13 cellular contexts compared by ENCODE assay signal in genomic region chr12:110246690-110247339, GRCh38. TPM values are rescaled to one million over a fixed set of nuclear protein-coding genes. Genes with fewer than 3 reads are reported as not detected.
DNase-seq lines count a peak whose midpoint lies in the region; ATAC-seq, FAIRE-seq and TF ChIP-seq lines count a peak whose summit lies in the region.
"Had no signal": no experiment of that assay in that cellular context is flagged by ENCODE, and none has a peak within 500 bp of the region (broad histone marks: within the 10 kb centered on the region; RNA-seq: fewer than 3 reads in every experiment).

No MANE protein-coding gene starts in this region.

- no peaks in the 10 kb centered on the region for H3K9me3 ChIP-seq in HepG2 (ENCODE audit: low read length)

- in situ Hi-C loops in HepG2 (cut with HindIII; ENCODE audit: extremely low pct_ligation_motif_present, low pct_unique_long_range_greater_than_20kb) = no loop called here

- H3K27ac ChIP-seq in coronary artery (peak overlapping the region; percentile 88 to 93), HepG2 (ENCODE audit: extremely low read length, insufficient read depth, low read length) (peak overlapping the region; percentile 96), skin epidermis (peak overlapping the region in 20 of 21 experiments; percentile 50 to 91 (median 78)), substantia nigra (ENCODE audit: low read depth, low read length, poor library complexity, severe bottlenecking) (no peak overlapping the region)

- H3K36me3 ChIP-seq in HepG2 (replicated peaks in 1 of 2; ENCODE audit: control insufficient read depth in 1 of 2, insufficient read depth in 2 of 2, low read length in 2 of 2) = no peaks in the 10 kb centered on the region

- peaks cover 8% of the 10 kb centered on the region for H3K4me1 Mint-ChIP-seq in stimulated activated memory B cell treated with anti-CD40 and anti-IgM and Interleukin-4, amounts not matched to agents 10 μg/mL and 1 μg/mL and 100 μg/mL, for 72 hours
- H3K4me1 Mint-ChIP-seq: activated CD8-positive, alpha-beta memory T cell treated with anti-CD3 and anti-CD28 coated beads, Interleukin-2, amount 10 ng/mL, durations not matched to agents 7 days and 5 days; stimulated activated naive CD8-positive, alpha-beta T cell treated with anti-CD3 and anti-CD28 coated beads, Interleukin-15, amount 100 ng/mL, for 72 hours had no signal

- H3K9me3 Mint-ChIP-seq in stimulated activated memory B cell treated with anti-CD40 and anti-IgM and Interleukin-4, amounts not matched to agents 10 μg/mL and 1 μg/mL and 100 μg/mL, for 72 hours = no peaks in the 10 kb centered on the region
- H3K9me3 Mint-ChIP-seq: stimulated activated naive CD8-positive, alpha-beta T cell treated with anti-CD3 and anti-CD28 coated beads, Interleukin-15, amount 100 ng/mL, for 72 hours had no signal

- no TSS peak for BruUV-seq in HepG2 (replicated peaks; lab: Mats Ljungman, UMichigan)

- peak overlapping the region; percentile 92 for H3K4me2 ChIP-seq in HepG2 (ENCODE audit: low read depth, low read length)

- no peak for FAIRE-seq in HepG2 (lab: Jason Lieb, UNC)
- FAIRE-seq: TTC549 had no signal

- H2AFZ ChIP-seq in HepG2 (ENCODE audit: low read length) = no peak overlapping the region

- WGBS in HepG2 (ENCODE audit: low lambda C conversion rate) = 34% methylated on average over 4 of the region's 4 CpGs

- POLR2A ChIA-PET in HepG2 (lab: Yijun Ruan, JAX) = interaction anchor here (1.0 to 5.4 kb wide), 14 partner anchors 10 to 203 kb away, joined by 3 to 77 read pairs (median 6); partner anchors contain the start of genes ARPC3 and ATP2A2

- intact Hi-C loops in HepG2 (cut with micrococcal nuclease; ENCODE audit: unreplicated experiment) = loop anchor here (2.0 kb wide), 2 partner anchors 16 to 36 kb away; no protein-coding TSS in a partner anchor

- H3K79me2 ChIP-seq in HepG2 (ENCODE audit: insufficient read depth, low read length) = no peaks in the 10 kb centered on the region

- H3K4me3 ChIP-seq in coronary artery (no peak overlapping the region), HepG2 (replicated peaks in 1 of 3; ENCODE audit: insufficient read depth in 1 of 3, low read depth in 2 of 3, low read length in 3 of 3) (peak overlapping the region; percentile 49 to 71 (median 52); a peak in 5 of 6 replicates), skin epidermis (no peak overlapping the region)

- no peaks in the 10 kb centered on the region for H3K27me3 Mint-ChIP-seq in stimulated activated memory B cell treated with anti-CD40 and anti-IgM and Interleukin-4, amounts not matched to agents 10 μg/mL and 1 μg/mL and 100 μg/mL, for 72 hours
- H3K27me3 Mint-ChIP-seq: activated CD8-positive, alpha-beta memory T cell treated with anti-CD3 and anti-CD28 coated beads, Interleukin-2, amount 10 ng/mL, durations not matched to agents 7 days and 5 days; stimulated activated naive CD8-positive, alpha-beta T cell treated with anti-CD3 and anti-CD28 coated beads, Interleukin-15, amount 100 ng/mL, for 72 hours had no signal

- no peaks in the 10 kb centered on the region for H4K20me1 ChIP-seq in HepG2 (ENCODE audit: insufficient read depth, low read length)

- ATAC-seq in HepG2 (no peak; the same call in 2 of the 3 replicates), HG03469 (IDR thresholded peaks at IDR 0.05; ENCODE audit: unreplicated experiment) (no peak)
- ATAC-seq in stimulated activated memory B cell treated with anti-CD40 and anti-IgM and Interleukin-4, amounts not matched to agents 10 μg/mL and 1 μg/mL and 100 μg/mL, for 72 hours = no peak
- ATAC-seq: activated CD8-positive, alpha-beta memory T cell treated with anti-CD3 and anti-CD28 coated beads, Interleukin-2, amount 10 ng/mL, durations not matched to agents 7 days and 5 days; stimulated activated naive CD8-positive, alpha-beta T cell treated with anti-CD3 and anti-CD28 coated beads, Interleukin-15, amount 100 ng/mL, for 72 hours had no signal

- no peaks in the 10 kb centered on the region for H3K27me3 ChIP-seq in HepG2 (ENCODE audit: control insufficient read depth in 1 of 2, insufficient read depth in 2 of 2, low read length in 2 of 2)

- peaks cover 64% of the 10 kb centered on the region for H3K4me1 ChIP-seq in HepG2 (ENCODE audit: insufficient read depth, low read length)

- H3K9ac ChIP-seq in HepG2 (ENCODE audit: insufficient read depth, low read depth, low read length) = peak overlapping the region; percentile 71

- H3K4me3 Mint-ChIP-seq in stimulated activated memory B cell treated with anti-CD40 and anti-IgM and Interleukin-4, amounts not matched to agents 10 μg/mL and 1 μg/mL and 100 μg/mL, for 72 hours = no peak overlapping the region
- H3K4me3 Mint-ChIP-seq: activated CD8-positive, alpha-beta memory T cell treated with anti-CD3 and anti-CD28 coated beads, Interleukin-2, amount 10 ng/mL, durations not matched to agents 7 days and 5 days; stimulated activated naive CD8-positive, alpha-beta T cell treated with anti-CD3 and anti-CD28 coated beads, Interleukin-15, amount 100 ng/mL, for 72 hours had no signal

- TF ChIP-seq EP300 in HepG2 (IDR thresholded peaks at IDR 0.05; ENCODE audit: low read depth in 2 of 2, low read length in 2 of 2) = no peak
- no peak for TF ChIP-seq EP300 in HepG2 (CRISPR knock-in tag; IDR thresholded peaks at IDR 0.05; ENCODE audit: borderline replicate concordance)

- peak; percentile 94 for DNase-seq in DMS53 (lab: John Stamatoyannopoulos, UW)
- DNase-seq in coronary artery (ENCODE audit: low spot score) = no peak
- no peak for DNase-seq in HepG2 (ENCODE audit: low spot score)
- DNase-seq in substantia nigra (lab: John Stamatoyannopoulos, UW) = no peak
- DNase-seq in activated CD4-positive, alpha-beta T cell treated with anti-CD3 and anti-CD28 coated beads for 4 hours = no peak
- DNase-seq: RPMI8226; stimulated activated CD4-positive, alpha-beta T cell treated with anti-CD3 and anti-CD28 coated beads, Interleukin-4, amount 100 ng/mL, for 1 hour; stimulated activated naive CD8-positive, alpha-beta T cell treated with anti-CD3 and anti-CD28 coated beads, Interleukin-15, amount 100 ng/mL, for 72 hours had no signal

- no peaks in the 10 kb centered on the region for H3K36me3 Mint-ChIP-seq in stimulated activated memory B cell treated with anti-CD40 and anti-IgM and Interleukin-4, amounts not matched to agents 10 μg/mL and 1 μg/mL and 100 μg/mL, for 72 hours
- H3K36me3 Mint-ChIP-seq: activated CD8-positive, alpha-beta memory T cell treated with anti-CD3 and anti-CD28 coated beads, Interleukin-2, amount 10 ng/mL, durations not matched to agents 7 days and 5 days had no signal

- TF ChIP-seq CTCF in coronary artery (IDR thresholded peaks at IDR 0.05) = no peak
- TF ChIP-seq CTCF in HepG2 (CRISPR knock-in tag; IDR thresholded peaks at IDR 0.05) = no peak

- no peak for TF ChIP-seq RAD21 in HepG2 (CRISPR knock-in tag; IDR thresholded peaks at IDR 0.05)

- TF ChIP-seq POLR2A in HepG2 (IDR thresholded peaks at IDR 0.05; ENCODE audit: insufficient read depth in 1 of 2, low read depth in 2 of 2, low read length in 2 of 2) = no peak

- H3K27ac Mint-ChIP-seq in stimulated activated memory B cell treated with anti-CD40 and anti-IgM and Interleukin-4, amounts not matched to agents 10 μg/mL and 1 μg/mL and 100 μg/mL, for 72 hours = no peak overlapping the region
- H3K27ac Mint-ChIP-seq: activated CD8-positive, alpha-beta memory T cell treated with anti-CD3 and anti-CD28 coated beads, Interleukin-2, amount 10 ng/mL, durations not matched to agents 7 days and 5 days; stimulated activated naive CD8-positive, alpha-beta T cell treated with anti-CD3 and anti-CD28 coated beads, Interleukin-15, amount 100 ng/mL, for 72 hours had no signal

- CTCF ChIA-PET in HepG2 (lab: Yijun Ruan, JAX; ENCODE audit: low intra/inter-chr PET ratio, low total read pairs) = no interaction called here

TF ChIP-seq in HepG2, 621 proteins besides CTCF, POLR2A, EP300 and RAD21 (continues in another document):
- TF ChIP-seq SRSF9 (IDR thresholded peaks at IDR 0.05; ENCODE audit: borderline replicate concordance, insufficient read depth, low read depth, low read length, poor library complexity, severe bottlenecking) (no peak), ETV6 (CRISPR knock-in tag; conservative IDR thresholded peaks at IDR 0.05) (no peak), ZNF777 (CRISPR knock-in tag; IDR thresholded peaks at IDR 0.05) (0 out of 2 replicates have a peak, but pooled peaks have one; percentile 1), ZNF891 (CRISPR knock-in tag; IDR thresholded peaks at IDR 0.05) (no peak), NCOA1 (CRISPR knock-in tag; IDR thresholded peaks at IDR 0.05) (0 out of 2 replicates have a peak, but pooled peaks have one; percentile 6), HOXA5 (CRISPR knock-in tag; IDR thresholded peaks at IDR 0.05) (no peak), ZNF766 (CRISPR knock-in tag; IDR thresholded peaks at IDR 0.05; ENCODE audit: borderline replicate concordance) (no peak)

RNA-seq across cellular contexts. Expression of gene ATP2A2, which starts 34.2 kb away (rescaled TPM):
- total RNA-seq in HepG2 (2016; rRNA removed; fragmentation: Illumina TruSeq; extraction: Trizol) = 79.2 and 85.5 TPM in 2 replicates
- 16.6 and 18.3 TPM in 2 replicates for total RNA-seq in HepG2 (2016; cell fraction: cytosol; rRNA removed; fragmentation: Illumina TruSeq; extraction: Trizol; ENCODE audit: low read depth)
- total RNA-seq in HepG2 (2016; cell fraction: insoluble cytoplasmic fraction; rRNA removed; fragmentation: Illumina TruSeq; extraction: Trizol) = 64.3 and 88.8 TPM in 2 replicates
- total RNA-seq in HepG2 (2016; cell fraction: membrane; rRNA removed; fragmentation: Illumina TruSeq; extraction: Trizol) = 50.1 and 58.3 TPM in 2 replicates
- 162 and 186 TPM in 2 replicates for total RNA-seq in HepG2 (2016; cell fraction: nucleus; rRNA removed; fragmentation: Illumina TruSeq; extraction: Trizol)
- 35.4 and 40.8 TPM in 2 replicates for polyA plus RNA-seq in HepG2 (2011; rRNA removed)
- 19.8 and 24.8 TPM in 2 replicates for polyA plus RNA-seq in HepG2 (2011; cell fraction: cytosol; rRNA removed)
- 106 and 112 TPM in 2 replicates for polyA plus RNA-seq in HepG2 (2011; cell fraction: nucleus; rRNA removed)
- 95.4 and 109 TPM in 2 replicates for polyA plus RNA-seq in HepG2 (2012)
- 7.7 and 8.0 TPM in 2 replicates for polyA plus RNA-seq in HepG2 (2016; cell fraction: cytosol; fragmentation: Illumina TruSeq; extraction: Trizol; ENCODE audit: low read depth)
- 52.2 and 68.9 TPM in 2 replicates for polyA plus RNA-seq in HepG2 (2016; cell fraction: insoluble cytoplasmic fraction; fragmentation: Illumina TruSeq; extraction: Trizol; ENCODE audit: low read depth)
- polyA plus RNA-seq in HepG2 (2016; cell fraction: membrane; fragmentation: Illumina TruSeq; extraction: Trizol; ENCODE audit: low read depth) = 23.7 and 31.5 TPM in 2 replicates
- 193 and 199 TPM in 2 replicates for polyA plus RNA-seq in HepG2 (2016; cell fraction: nucleus; fragmentation: Illumina TruSeq; extraction: Trizol; ENCODE audit: insufficient read depth, low read depth)
- polyA minus RNA-seq in HepG2 (2011; rRNA and poly(A)+ RNA removed; ENCODE audit: low replicate concordance) = 88.2 and 101 TPM in 2 replicates
- polyA minus RNA-seq in HepG2 (2011; cell fraction: cytosol; rRNA and poly(A)+ RNA removed) = 63.9 and 75.1 TPM in 2 replicates
- polyA minus RNA-seq in HepG2 (2011; cell fraction: nucleus; rRNA and poly(A)+ RNA removed) = 126 and 131 TPM in 2 replicates

Comparison
In these comparisons a context has a peak if more than half of its experiments do, and no peak if none do; other contexts are left out.
1. H3K4me3 ChIP-seq: peak in HepG2 (3 of 3); none in coronary artery (single experiment) and skin epidermis (0 of 7).